In the genomic region with DNA sequence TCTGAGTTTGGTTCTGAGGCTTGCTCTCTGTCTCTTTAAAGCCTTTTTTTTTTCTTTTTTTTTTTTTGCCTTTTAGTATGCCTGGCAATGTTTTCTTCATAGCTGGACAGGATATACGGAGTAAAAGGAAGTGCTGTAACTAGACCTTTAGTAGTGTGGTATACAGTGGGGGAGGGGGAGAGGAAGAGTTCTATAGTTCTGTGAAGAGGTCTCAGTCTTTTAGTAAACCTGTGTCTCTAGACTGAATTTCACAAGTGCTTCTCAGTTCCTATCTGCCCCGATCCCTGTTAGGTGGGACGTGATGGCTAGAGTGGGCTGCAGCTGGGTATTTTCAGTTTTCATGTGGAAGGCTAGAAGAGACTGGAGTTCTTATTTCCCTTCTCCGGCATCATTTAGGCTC, we compare ENCODE assay signal across 1 cellular context.
TF ChIP-seq lines count a peak whose summit lies in the region.

No MANE protein-coding gene starts in this region.

TF ChIP-seq in GM12878, 131 proteins besides CTCF, POLR2A, EP300 and RAD21:
- no peak for TF ChIP-seq TCF7 (IDR thresholded peaks at IDR 0.05; ENCODE audit: borderline replicate concordance)
